10 cellular contexts compared by ENCODE assay signal in genomic region chr5:162068412-162068811, GRCh38. TPM values are rescaled to one million over a fixed set of nuclear protein-coding genes. Genes with fewer than 3 reads are reported as not detected.
DNase-seq lines count a peak whose midpoint lies in the region; ATAC-seq and TF ChIP-seq lines count a peak whose summit lies in the region.
"Had no signal": no experiment of that assay in that cellular context is flagged by ENCODE, and none has a peak within 500 bp of the region (broad histone marks: within the 10 kb centered on the region; RNA-seq: fewer than 3 reads in every experiment).

No MANE protein-coding gene starts in this region.

- H3K79me2 ChIP-seq in osteoblast (ENCODE audit: insufficient read depth, low read length) = no peaks in the 10 kb centered on the region

- no peaks in the 10 kb centered on the region for H3K36me3 ChIP-seq in liver (ENCODE audit: control insufficient read depth in 4 of 4, insufficient read depth in 3 of 4, low read depth in 1 of 4, low read length in 3 of 4)
- no peaks in the 10 kb centered on the region for H3K36me3 ChIP-seq in osteoblast (ENCODE audit: insufficient read depth, low read length)

- no peaks in the 10 kb centered on the region for H3K36me3 Mint-ChIP-seq in WTC11
- H3K36me3 Mint-ChIP-seq in T-cell = no peaks in the 10 kb centered on the region
- H3K36me3 Mint-ChIP-seq in CD14-positive monocyte = no peaks in the 10 kb centered on the region
- H3K36me3 Mint-ChIP-seq: memory B cell had no signal

- H3K27ac Mint-ChIP-seq in WTC11 = no peak overlapping the region
- no peak overlapping the region for H3K27ac Mint-ChIP-seq in T-cell
- peak overlapping the region in 1 of 7 donors; percentile 50 for H3K27ac Mint-ChIP-seq in CD14-positive monocyte
- H3K27ac Mint-ChIP-seq: memory B cell had no signal

- ATAC-seq in HG03342 (IDR thresholded peaks at IDR 0.05; ENCODE audit: unreplicated experiment) = peak; percentile 67
- peak; percentile 97 for ATAC-seq in WTC11
- no peak for ATAC-seq in T-cell (replicated peaks in 1 of 4)
- ATAC-seq in GM18520 (IDR thresholded peaks at IDR 0.05; ENCODE audit: unreplicated experiment) = no peak

- POLR2A ChIA-PET in GM10248 (lab: Yijun Ruan, JAX) = no interaction called here
- POLR2A ChIA-PET in WTC11 (lab: Charles Lee) = no interaction called here
- POLR2A ChIA-PET in T-cell (lab: Charles Lee) = no interaction called here

- no peaks in the 10 kb centered on the region for H3K9me3 Mint-ChIP-seq in WTC11
- H3K9me3 Mint-ChIP-seq in T-cell = peaks cover 1 to 11% (median 9%) of the 10 kb centered on the region in 3 donors
- H3K9me3 Mint-ChIP-seq in CD14-positive monocyte = peaks cover 0 to 12% (median 6%) of the 10 kb centered on the region in 7 donors
- H3K9me3 Mint-ChIP-seq: memory B cell had no signal

- H3K4me3 Mint-ChIP-seq in WTC11 = peak overlapping the region; percentile 87
- H3K4me3 Mint-ChIP-seq in T-cell = no peak overlapping the region
- peak overlapping the region in 1 of 2 donors; percentile 6 for H3K4me3 Mint-ChIP-seq in CD14-positive monocyte
- H3K4me3 Mint-ChIP-seq: memory B cell had no signal

- TF ChIP-seq RAD21 in liver (IDR thresholded peaks at IDR 0.05) = no peak

- no peak overlapping the region for H3K4me2 ChIP-seq in osteoblast (ENCODE audit: insufficient read depth, low read length)

- H3K27me3 Mint-ChIP-seq in WTC11 (ENCODE audit: low read depth) (no peaks in the 10 kb centered on the region; the same call in 1 of the 2 replicates), T-cell (peaks cover 4 to 5% of the 10 kb centered on the region in 2 donors), CD14-positive monocyte (ENCODE audit: low read depth in 3 of 3) (peaks cover 1 to 9% (median 2%) of the 10 kb centered on the region in 3 donors)
- H3K27me3 Mint-ChIP-seq: memory B cell had no signal

- no peaks in the 10 kb centered on the region for H3K4me1 ChIP-seq in liver (ENCODE audit: control insufficient read depth in 4 of 4, insufficient read depth in 4 of 4, low read length in 3 of 4)
- H3K4me1 ChIP-seq in osteoblast (ENCODE audit: insufficient read depth, low read length) = no peaks in the 10 kb centered on the region

- TF ChIP-seq CTCF in GM10248 (IDR thresholded peaks at IDR 0.05; ENCODE audit: control extremely low read depth, extremely low read depth, low read depth, missing control alignments) (no peak), WTC11 (IDR thresholded peaks at IDR 0.05) (no peak), liver (IDR thresholded peaks at IDR 0.05; ENCODE audit: low read depth, low read length, missing input control) (no peak), osteoblast (IDR thresholded peaks at IDR 0.05; ENCODE audit: extremely low read depth, low read depth, low read length) (no peak), CD14-positive monocyte (IDR thresholded peaks at IDR 0.05) (no peak)

- H4K20me1 ChIP-seq in osteoblast (ENCODE audit: insufficient read depth, low read length) = no peaks in the 10 kb centered on the region

- no peak overlapping the region for H3K9ac ChIP-seq in liver (ENCODE audit: low read depth in 1 of 2, low read length in 2 of 2)

- H3K9me3 ChIP-seq in liver (ENCODE audit: control insufficient read depth in 4 of 4, low read length in 3 of 4) (no peaks in the 10 kb centered on the region), osteoblast (ENCODE audit: low read depth, low read length) (peaks cover 2% of the 10 kb centered on the region)

- H3K27ac ChIP-seq in liver (ENCODE audit: low read depth in 1 of 2, low read length in 2 of 2) (no peak overlapping the region), osteoblast (ENCODE audit: low read depth, low read length) (no peak overlapping the region)

- intact Hi-C loops in CD14-positive monocyte (cut with micrococcal nuclease) = no loop called here

- no peak overlapping the region for H2AFZ ChIP-seq in osteoblast (ENCODE audit: low read length)

- WGBS in liver = 8% methylated on average over 12 of the region's 12 CpGs

- CTCF ChIA-PET in GM10248 (lab: Yijun Ruan, JAX) = no interaction called here
- CTCF ChIA-PET in WTC11 (lab: Charles Lee) = no interaction called here
- CTCF ChIA-PET in T-cell (lab: Charles Lee) = no interaction called here

- peak; percentile 10 for DNase-seq in GM10248 (ENCODE audit: extremely low spot score)
- peak; percentile 90 for DNase-seq in WTC11 (ENCODE audit: low spot score)
- DNase-seq in T-cell = no peak
- no peak for DNase-seq in osteoblast (ENCODE audit: insufficient read length, low spot score, missing footprints)
- DNase-seq in CD14-positive monocyte (ENCODE audit: low spot score) = no peak

- H3K27me3 ChIP-seq in liver (ENCODE audit: control insufficient read depth in 4 of 4, insufficient read depth in 4 of 4, low read length in 3 of 4) = peaks cover 0 to 4% (median 0%) of the 10 kb centered on the region in 4 donors
- no peaks in the 10 kb centered on the region for H3K27me3 ChIP-seq in osteoblast (ENCODE audit: insufficient read depth, low read length)

- H3K4me3 ChIP-seq in liver (ENCODE audit: low read depth in 1 of 3, low read length in 3 of 3) = no peak overlapping the region
- H3K4me3 ChIP-seq in osteoblast (ENCODE audit: insufficient read depth, low read length) = no peak overlapping the region

- H3K4me1 Mint-ChIP-seq in WTC11 (peaks cover 24% of the 10 kb centered on the region), T-cell (no peaks in the 10 kb centered on the region), CD14-positive monocyte (no peaks in the 10 kb centered on the region)
- H3K4me1 Mint-ChIP-seq: memory B cell had no signal

TF ChIP-seq in WTC11, 78 proteins besides CTCF, POLR2A, EP300 and RAD21 (continues in another document):
- no peak for TF ChIP-seq PRRX2 (CRISPR knock-in tag; IDR thresholded peaks at IDR 0.05)
- no peak for TF ChIP-seq HMGA2 (CRISPR knock-in tag; IDR thresholded peaks at IDR 0.05)
- no peak for TF ChIP-seq ZNF425 (CRISPR knock-in tag; conservative IDR thresholded peaks at IDR 0.05)
- peak; percentile 72; the same call in 1 of the 2 replicates for TF ChIP-seq ZBTB21 (CRISPR knock-in tag; IDR thresholded peaks at IDR 0.05; ENCODE audit: borderline replicate concordance)

TF ChIP-seq in liver, 16 proteins besides CTCF, POLR2A, EP300 and RAD21:
- no peak for TF ChIP-seq HNF4A (conservative IDR thresholded peaks at IDR 0.05)
- TF ChIP-seq, protein P1, sequence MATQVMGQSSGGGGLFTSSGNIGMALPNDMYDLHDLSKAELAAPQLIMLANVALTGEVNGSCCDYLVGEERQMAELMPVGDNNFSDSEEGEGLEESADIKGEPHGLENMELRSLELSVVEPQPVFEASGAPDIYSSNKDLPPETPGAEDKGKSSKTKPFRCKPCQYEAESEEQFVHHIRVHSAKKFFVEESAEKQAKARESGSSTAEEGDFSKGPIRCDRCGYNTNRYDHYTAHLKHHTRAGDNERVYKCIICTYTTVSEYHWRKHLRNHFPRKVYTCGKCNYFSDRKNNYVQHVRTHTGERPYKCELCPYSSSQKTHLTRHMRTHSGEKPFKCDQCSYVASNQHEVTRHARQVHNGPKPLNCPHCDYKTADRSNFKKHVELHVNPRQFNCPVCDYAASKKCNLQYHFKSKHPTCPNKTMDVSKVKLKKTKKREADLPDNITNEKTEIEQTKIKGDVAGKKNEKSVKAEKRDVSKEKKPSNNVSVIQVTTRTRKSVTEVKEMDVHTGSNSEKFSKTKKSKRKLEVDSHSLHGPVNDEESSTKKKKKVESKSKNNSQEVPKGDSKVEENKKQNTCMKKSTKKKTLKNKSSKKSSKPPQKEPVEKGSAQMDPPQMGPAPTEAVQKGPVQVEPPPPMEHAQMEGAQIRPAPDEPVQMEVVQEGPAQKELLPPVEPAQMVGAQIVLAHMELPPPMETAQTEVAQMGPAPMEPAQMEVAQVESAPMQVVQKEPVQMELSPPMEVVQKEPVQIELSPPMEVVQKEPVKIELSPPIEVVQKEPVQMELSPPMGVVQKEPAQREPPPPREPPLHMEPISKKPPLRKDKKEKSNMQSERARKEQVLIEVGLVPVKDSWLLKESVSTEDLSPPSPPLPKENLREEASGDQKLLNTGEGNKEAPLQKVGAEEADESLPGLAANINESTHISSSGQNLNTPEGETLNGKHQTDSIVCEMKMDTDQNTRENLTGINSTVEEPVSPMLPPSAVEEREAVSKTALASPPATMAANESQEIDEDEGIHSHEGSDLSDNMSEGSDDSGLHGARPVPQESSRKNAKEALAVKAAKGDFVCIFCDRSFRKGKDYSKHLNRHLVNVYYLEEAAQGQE (IDR thresholded peaks at IDR 0.05) = peak; percentile 99
TF ChIP-seq in liver: peak in this region for 1.

RNA-seq across cellular contexts. Expression of gene GABRG2, which starts 0.8 kb away (rescaled TPM):
- total RNA-seq in WTC11 (2021) (3.4 to 4.0 TPM (median 3.7 TPM) in 3 replicates), liver (under 1 TPM in 1 of 2 donors, not detected in 1; under 0.01 TPM), T-cell (1 to 10 TPM in 1 of 5 donors, not detected in 4; 2.2 TPM), osteoblast (not detected in 2 replicates)
- polyA plus RNA-seq in liver (not detected), CD14-positive monocyte (not detected)
- total RNA-seq: activated CD8-positive, alpha-beta memory T cell treated with anti-CD3 and anti-CD28 coated beads for 36 hours had no signal

Comparison
In these comparisons a context has a peak if more than half of its experiments do, and no peak if none do; other contexts are left out.
1. DNase-seq: peak in GM10248 (single experiment) and WTC11 (single experiment); none in T-cell (0 of 34), osteoblast (single experiment) and CD14-positive monocyte (single experiment).
2. ATAC-seq: peak in HG03342 (single experiment) and WTC11 (single experiment); none in T-cell (0 of 4) and GM18520 (single experiment).